Comparison of ENCODE assay signal across 8 cellular contexts in genomic region chr2:55419514-55420243, GRCh38.
A peak's percentile ranks its signal among the peaks of the same experiment; 100 is the strongest.
DNase-seq lines count a peak whose midpoint lies in the region; ATAC-seq, FAIRE-seq and TF ChIP-seq lines count a peak whose summit lies in the region.

CCDC88A (minus strand) TSS chr2:55419856; CDS start chr2:55419079, 777 bp downstream.

- H3K4me2 ChIP-seq in Loucy (ENCODE audit: low read depth, low read length, poor library complexity, severe bottlenecking): peak within 1 kb of the TSS; percentile 80

- ATAC-seq in RWPE2 (ENCODE audit: low read depth): peak; percentile 91

- H3K36me3 ChIP-seq in Loucy (ENCODE audit: insufficient read depth, low read length) (no peaks in the 10 kb centered on the region), RWPE2 (ENCODE audit: low read depth) (no peaks in the 10 kb centered on the region; the same call in 1 of the 2 replicates)

- H3K27ac Mint-ChIP-seq in nephron progenitor cell: peak within 1 kb of the TSS; percentile 99
- H3K27ac Mint-ChIP-seq in stimulated activated naive CD8-positive, alpha-beta T cell treated with anti-CD3 and anti-CD28 coated beads, Interleukin-15, Interleukin-2, amounts not matched to agents 100 ng/mL and 50 ng/mL, for 24 hours: peak within 1 kb of the TSS; percentile 81

- no peaks in the 10 kb centered on the region for H3K9me2 ChIP-seq in Loucy (replicated peaks; ENCODE audit: low read depth, low read length)

- DNase-seq in ELR (ENCODE audit: low read depth) (peak; percentile 97), H54 (ENCODE audit: insufficient read length, low spot score) (peak; percentile 77), RWPE2 (ENCODE audit: low spot score) (peak; percentile 92), fibroblast of the conjunctiva (ENCODE audit: low read depth) (peak; percentile 90), nephron progenitor cell (peak; percentile 99)
- DNase-seq in activated effector memory CD4-positive, alpha-beta T cell treated with Interleukin-2 at 50 U/mL for 16 hours: peak; percentile 82

- H3K27me3 ChIP-seq in Loucy (ENCODE audit: insufficient read depth, low read length, poor library complexity, severe bottlenecking): no peaks in the 10 kb centered on the region
- no peaks in the 10 kb centered on the region for H3K27me3 ChIP-seq in RWPE2 (ENCODE audit: insufficient read depth, poor library complexity, severe bottlenecking)

- no peaks in the 10 kb centered on the region for H3K9me3 Mint-ChIP-seq in nephron progenitor cell
- H3K9me3 Mint-ChIP-seq in stimulated activated naive CD8-positive, alpha-beta T cell treated with anti-CD3 and anti-CD28 coated beads, Interleukin-15, Interleukin-2, amounts not matched to agents 100 ng/mL and 50 ng/mL, for 24 hours: no peaks in the 10 kb centered on the region

- H4K20me1 ChIP-seq in Loucy (ENCODE audit: insufficient read depth, low read length, poor library complexity, severe bottlenecking): peaks cover 37% of the 10 kb centered on the region

- H3F3A ChIP-seq in Loucy (ENCODE audit: low read depth): no peaks in the 10 kb centered on the region

- peak within 1 kb of the TSS; percentile 97 for H3K4me3 Mint-ChIP-seq in nephron progenitor cell
- peak within 1 kb of the TSS; percentile 87 for H3K4me3 Mint-ChIP-seq in stimulated activated naive CD8-positive, alpha-beta T cell treated with anti-CD3 and anti-CD28 coated beads, Interleukin-15, Interleukin-2, amounts not matched to agents 100 ng/mL and 50 ng/mL, for 24 hours

- H3K4me1 Mint-ChIP-seq in nephron progenitor cell: peaks cover 46% of the 10 kb centered on the region
- H3K4me1 Mint-ChIP-seq in stimulated activated naive CD8-positive, alpha-beta T cell treated with anti-CD3 and anti-CD28 coated beads, Interleukin-15, Interleukin-2, amounts not matched to agents 100 ng/mL and 50 ng/mL, for 24 hours (ENCODE audit: low read depth): peaks cover 32% of the 10 kb centered on the region

- H3K4me1 ChIP-seq in Loucy (ENCODE audit: insufficient read depth, low read length, poor library complexity, severe bottlenecking): peaks cover 33% of the 10 kb centered on the region
- H3K4me1 ChIP-seq in RWPE2 (ENCODE audit: insufficient read depth, poor library complexity, severe bottlenecking): peaks cover 18% of the 10 kb centered on the region

- peak within 1 kb of the TSS; percentile 89 for H3K9ac ChIP-seq in Loucy (ENCODE audit: low read depth, low read length, poor library complexity, severe bottlenecking)

- H3K27me3 Mint-ChIP-seq in nephron progenitor cell (ENCODE audit: low read depth, poor library complexity): peaks cover 3% of the 10 kb centered on the region
- peaks cover 7% of the 10 kb centered on the region for H3K27me3 Mint-ChIP-seq in stimulated activated naive CD8-positive, alpha-beta T cell treated with anti-CD3 and anti-CD28 coated beads, Interleukin-15, Interleukin-2, amounts not matched to agents 100 ng/mL and 50 ng/mL, for 24 hours

- peak; percentile 85 for TF ChIP-seq POLR2A in H54 (IDR thresholded peaks at IDR 0.05; ENCODE audit: low read depth, low read length)

- peak within 1 kb of the TSS; percentile 84 for H3K4me3 ChIP-seq in Loucy (ENCODE audit: low read length, poor library complexity, severe bottlenecking)
- peak within 1 kb of the TSS; percentile 53 for H3K4me3 ChIP-seq in RWPE2 (ENCODE audit: severe bottlenecking)

- H3K79me2 ChIP-seq in Loucy (ENCODE audit: insufficient read depth, low read length): peaks cover 60% of the 10 kb centered on the region

- peak within 1 kb of the TSS; percentile 91 for H2AFZ ChIP-seq in Loucy (ENCODE audit: low read length)

- H3K27ac ChIP-seq in RWPE2 (ENCODE audit: poor library complexity, severe bottlenecking): peak within 1 kb of the TSS; percentile 67

- TF ChIP-seq CTCF in Loucy (conservative IDR thresholded peaks at IDR 0.05; ENCODE audit: low read length) (peak; percentile 22; the same call in 1 of the 2 replicates), RWPE2 (IDR thresholded peaks at IDR 0.05; ENCODE audit: poor library complexity, severe bottlenecking) (peak; percentile 13), nephron progenitor cell (IDR thresholded peaks at IDR 0.05) (no peak)

- no peaks in the 10 kb centered on the region for H3K36me3 Mint-ChIP-seq in nephron progenitor cell (ENCODE audit: low read depth)
- H3K36me3 Mint-ChIP-seq in stimulated activated naive CD8-positive, alpha-beta T cell treated with anti-CD3 and anti-CD28 coated beads, Interleukin-15, Interleukin-2, amounts not matched to agents 100 ng/mL and 50 ng/mL, for 24 hours (ENCODE audit: low read depth): no peaks in the 10 kb centered on the region

- FAIRE-seq in H54 (lab: Jason Lieb, UNC): no peak

- H3K9me3 ChIP-seq in Loucy (ENCODE audit: insufficient read depth, low read depth, low read length) (no peaks in the 10 kb centered on the region), RWPE2 (ENCODE audit: severe bottlenecking) (no peaks in the 10 kb centered on the region)

Comparison
In these comparisons a context has a peak if more than half of its experiments do, and no peak if none do; other contexts are left out.
1. Peak in every context shown above with its lines: DNase-seq, ATAC-seq, H3K4me3 ChIP-seq and H3K27ac ChIP-seq.